In the genomic region with DNA sequence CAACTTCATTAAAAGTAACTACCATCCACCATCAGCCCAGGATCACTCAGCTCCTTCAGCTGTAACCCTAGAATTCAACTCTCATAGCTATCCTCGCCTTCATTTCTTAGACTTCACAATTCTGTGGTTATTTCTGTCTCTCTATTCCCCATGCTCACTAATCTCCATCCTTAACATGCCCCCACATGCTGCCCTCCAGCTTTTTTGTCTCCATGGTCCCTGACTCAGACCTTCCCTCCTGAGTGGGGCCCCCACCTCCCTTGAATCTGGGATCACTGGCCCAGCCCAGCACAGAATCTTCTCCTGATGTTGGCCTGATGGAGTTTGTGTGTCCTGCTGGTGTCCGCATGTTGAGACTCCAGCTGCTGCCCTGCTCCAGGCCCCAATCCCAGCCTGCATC, we compare ENCODE assay signal across 1 cellular context.
TF ChIP-seq lines count a peak whose summit lies in the region.

No MANE protein-coding gene starts in this region.

TF ChIP-seq in K562, 482 proteins besides CTCF, POLR2A, EP300 and RAD21:
- TF ChIP-seq RUNX1 (IDR thresholded peaks at IDR 0.05; ENCODE audit: low read depth): no peak
- no peak for TF ChIP-seq ETV6 (IDR thresholded peaks at IDR 0.05; ENCODE audit: borderline replicate concordance in 1 of 2, low read depth in 2 of 2, low read length in 1 of 2)
- no peak for TF ChIP-seq ETV6 (CRISPR knock-in tag; IDR thresholded peaks at IDR 0.05; ENCODE audit: borderline replicate concordance)
- TF ChIP-seq, protein P1, sequence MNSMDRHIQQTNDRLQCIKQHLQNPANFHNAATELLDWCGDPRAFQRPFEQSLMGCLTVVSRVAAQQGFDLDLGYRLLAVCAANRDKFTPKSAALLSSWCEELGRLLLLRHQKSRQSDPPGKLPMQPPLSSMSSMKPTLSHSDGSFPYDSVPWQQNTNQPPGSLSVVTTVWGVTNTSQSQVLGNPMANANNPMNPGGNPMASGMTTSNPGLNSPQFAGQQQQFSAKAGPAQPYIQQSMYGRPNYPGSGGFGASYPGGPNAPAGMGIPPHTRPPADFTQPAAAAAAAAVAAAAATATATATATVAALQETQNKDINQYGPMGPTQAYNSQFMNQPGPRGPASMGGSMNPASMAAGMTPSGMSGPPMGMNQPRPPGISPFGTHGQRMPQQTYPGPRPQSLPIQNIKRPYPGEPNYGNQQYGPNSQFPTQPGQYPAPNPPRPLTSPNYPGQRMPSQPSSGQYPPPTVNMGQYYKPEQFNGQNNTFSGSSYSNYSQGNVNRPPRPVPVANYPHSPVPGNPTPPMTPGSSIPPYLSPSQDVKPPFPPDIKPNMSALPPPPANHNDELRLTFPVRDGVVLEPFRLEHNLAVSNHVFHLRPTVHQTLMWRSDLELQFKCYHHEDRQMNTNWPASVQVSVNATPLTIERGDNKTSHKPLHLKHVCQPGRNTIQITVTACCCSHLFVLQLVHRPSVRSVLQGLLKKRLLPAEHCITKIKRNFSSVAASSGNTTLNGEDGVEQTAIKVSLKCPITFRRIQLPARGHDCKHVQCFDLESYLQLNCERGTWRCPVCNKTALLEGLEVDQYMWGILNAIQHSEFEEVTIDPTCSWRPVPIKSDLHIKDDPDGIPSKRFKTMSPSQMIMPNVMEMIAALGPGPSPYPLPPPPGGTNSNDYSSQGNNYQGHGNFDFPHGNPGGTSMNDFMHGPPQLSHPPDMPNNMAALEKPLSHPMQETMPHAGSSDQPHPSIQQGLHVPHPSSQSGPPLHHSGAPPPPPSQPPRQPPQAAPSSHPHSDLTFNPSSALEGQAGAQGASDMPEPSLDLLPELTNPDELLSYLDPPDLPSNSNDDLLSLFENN (IDR thresholded peaks at IDR 0.05; ENCODE audit: low read depth in 2 of 2, low read length in 2 of 2): no peak
- no peak for TF ChIP-seq ZNF143 (CRISPR knock-in tag; IDR thresholded peaks at IDR 0.05)
- TF ChIP-seq, protein P2, sequence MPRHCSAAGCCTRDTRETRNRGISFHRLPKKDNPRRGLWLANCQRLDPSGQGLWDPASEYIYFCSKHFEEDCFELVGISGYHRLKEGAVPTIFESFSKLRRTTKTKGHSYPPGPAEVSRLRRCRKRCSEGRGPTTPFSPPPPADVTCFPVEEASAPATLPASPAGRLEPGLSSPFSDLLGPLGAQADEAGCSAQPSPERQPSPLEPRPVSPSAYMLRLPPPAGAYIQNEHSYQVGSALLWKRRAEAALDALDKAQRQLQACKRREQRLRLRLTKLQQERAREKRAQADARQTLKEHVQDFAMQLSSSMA (CRISPR knock-in tag; IDR thresholded peaks at IDR 0.05): no peak
- TF ChIP-seq ZNF561 (CRISPR knock-in tag; conservative IDR thresholded peaks at IDR 0.05): no peak
- no peak for TF ChIP-seq ARID2 (IDR thresholded peaks at IDR 0.05)
- TF ChIP-seq, protein P3, sequence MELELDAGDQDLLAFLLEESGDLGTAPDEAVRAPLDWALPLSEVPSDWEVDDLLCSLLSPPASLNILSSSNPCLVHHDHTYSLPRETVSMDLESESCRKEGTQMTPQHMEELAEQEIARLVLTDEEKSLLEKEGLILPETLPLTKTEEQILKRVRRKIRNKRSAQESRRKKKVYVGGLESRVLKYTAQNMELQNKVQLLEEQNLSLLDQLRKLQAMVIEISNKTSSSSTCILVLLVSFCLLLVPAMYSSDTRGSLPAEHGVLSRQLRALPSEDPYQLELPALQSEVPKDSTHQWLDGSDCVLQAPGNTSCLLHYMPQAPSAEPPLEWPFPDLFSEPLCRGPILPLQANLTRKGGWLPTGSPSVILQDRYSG (tag; conservative IDR thresholded peaks at IDR 0.05; ENCODE audit: low read depth): no peak
- TF ChIP-seq DIDO1 (tag; IDR thresholded peaks at IDR 0.05; ENCODE audit: low read depth): no peak
- TF ChIP-seq KDM2B (CRISPR knock-in tag; IDR thresholded peaks at IDR 0.05): no peak
- TF ChIP-seq POLR2AphosphoS5 (IDR thresholded peaks at IDR 0.05; ENCODE audit: control insufficient read depth, insufficient read depth, low read depth, low read length): no peak
- no peak for TF ChIP-seq PTBP1 (IDR thresholded peaks at IDR 0.05; ENCODE audit: low read depth, low read length)
- no peak for TF ChIP-seq ZNF354B (CRISPR knock-in tag; IDR thresholded peaks at IDR 0.05)
- TF ChIP-seq, protein P4, sequence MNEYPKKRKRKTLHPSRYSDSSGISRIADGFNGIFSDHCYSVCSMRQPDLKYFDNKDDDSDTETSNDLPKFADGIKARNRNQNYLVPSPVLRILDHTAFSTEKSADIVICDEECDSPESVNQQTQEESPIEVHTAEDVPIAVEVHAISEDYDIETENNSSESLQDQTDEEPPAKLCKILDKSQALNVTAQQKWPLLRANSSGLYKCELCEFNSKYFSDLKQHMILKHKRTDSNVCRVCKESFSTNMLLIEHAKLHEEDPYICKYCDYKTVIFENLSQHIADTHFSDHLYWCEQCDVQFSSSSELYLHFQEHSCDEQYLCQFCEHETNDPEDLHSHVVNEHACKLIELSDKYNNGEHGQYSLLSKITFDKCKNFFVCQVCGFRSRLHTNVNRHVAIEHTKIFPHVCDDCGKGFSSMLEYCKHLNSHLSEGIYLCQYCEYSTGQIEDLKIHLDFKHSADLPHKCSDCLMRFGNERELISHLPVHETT (CRISPR knock-in tag; conservative IDR thresholded peaks at IDR 0.05 in 1 of 2, IDR thresholded peaks at IDR 0.05 in 1 of 2): no peak
